Comparison of ENCODE assay signal across 1 cellular context in the genomic region with DNA sequence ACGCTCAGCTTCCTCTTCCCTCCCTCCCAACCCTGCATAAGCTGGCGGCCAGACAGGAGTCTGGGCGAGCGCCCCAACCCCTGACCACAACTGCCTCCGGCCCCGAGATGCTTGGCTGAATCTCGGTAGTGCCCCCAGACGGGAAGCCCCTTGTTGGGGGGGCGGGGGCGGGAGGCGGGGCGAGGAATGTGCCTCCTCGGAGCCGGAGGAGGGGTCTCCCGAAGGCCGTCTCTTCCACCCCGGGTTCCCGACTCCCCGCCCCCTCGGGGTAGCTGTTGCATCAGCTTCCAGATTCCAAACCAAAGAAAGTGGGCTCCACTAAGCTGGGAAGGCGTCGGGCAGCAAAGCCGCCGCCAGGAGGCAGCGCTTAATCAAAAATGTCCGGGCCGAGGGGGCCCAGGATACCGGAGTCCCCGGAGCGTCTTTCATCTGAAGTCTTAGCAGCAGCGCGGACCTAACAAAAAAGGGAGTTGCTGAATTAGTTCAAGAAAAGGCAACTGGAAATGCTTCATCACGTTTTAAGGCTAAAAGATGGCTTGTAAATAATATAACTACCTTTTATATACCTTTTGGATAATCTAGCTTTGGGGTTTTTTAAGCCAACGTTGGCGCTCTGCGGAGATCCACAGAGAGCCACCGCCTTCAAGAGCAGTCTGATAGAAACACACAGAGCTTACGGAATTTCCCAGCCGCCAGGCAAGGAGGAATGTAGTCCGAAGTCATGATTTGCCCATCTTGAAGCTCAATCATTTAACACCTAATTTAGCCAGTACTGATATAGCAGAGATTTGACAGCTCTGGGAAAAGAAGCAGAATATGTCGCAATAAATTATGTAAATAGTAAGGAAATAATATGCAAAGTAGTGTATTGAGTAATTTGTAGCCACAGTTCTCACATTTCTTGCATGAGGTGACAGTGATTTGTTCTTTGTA.
TF ChIP-seq lines count a peak whose summit lies in the region.

No MANE protein-coding gene starts in this region.

TF ChIP-seq in HepG2, 621 proteins besides CTCF, POLR2A, EP300 and RAD21 (continued from another document and continues in another):
- TF ChIP-seq, protein P1, sequence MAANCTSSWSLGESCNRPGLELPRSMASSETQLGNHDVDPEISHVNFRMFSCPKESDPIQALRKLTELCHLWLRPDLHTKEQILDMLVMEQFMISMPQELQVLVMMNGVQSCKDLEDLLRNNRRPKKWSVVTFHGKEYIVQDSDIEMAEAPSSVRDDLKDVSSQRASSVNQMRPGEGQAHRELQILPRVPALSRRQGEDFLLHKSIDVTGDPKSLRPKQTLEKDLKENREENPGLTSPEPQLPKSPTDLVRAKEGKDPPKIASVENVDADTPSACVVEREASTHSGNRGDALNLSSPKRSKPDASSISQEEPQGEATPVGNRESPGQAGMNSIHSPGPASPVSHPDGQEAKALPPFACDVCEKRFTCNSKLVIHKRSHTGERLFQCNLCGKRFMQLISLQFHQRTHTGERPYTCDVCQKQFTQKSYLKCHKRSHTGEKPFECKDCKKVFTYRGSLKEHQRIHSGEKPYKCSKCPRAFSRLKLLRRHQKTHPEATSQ (CRISPR knock-in tag; IDR thresholded peaks at IDR 0.05; ENCODE audit: borderline replicate concordance) = no peak
- TF ChIP-seq ZNF501 (CRISPR knock-in tag; IDR thresholded peaks at IDR 0.05) = peak; percentile 59; the same call in 1 of the 2 replicates
- TF ChIP-seq, protein P2, sequence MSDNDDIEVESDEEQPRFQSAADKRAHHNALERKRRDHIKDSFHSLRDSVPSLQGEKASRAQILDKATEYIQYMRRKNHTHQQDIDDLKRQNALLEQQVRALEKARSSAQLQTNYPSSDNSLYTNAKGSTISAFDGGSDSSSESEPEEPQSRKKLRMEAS (IDR thresholded peaks at IDR 0.05) = no peak
- peak; percentile 69; the same call in 1 of the 2 replicates for TF ChIP-seq MIER3 (CRISPR knock-in tag; IDR thresholded peaks at IDR 0.05; ENCODE audit: borderline replicate concordance)
- TF ChIP-seq, protein P3, sequence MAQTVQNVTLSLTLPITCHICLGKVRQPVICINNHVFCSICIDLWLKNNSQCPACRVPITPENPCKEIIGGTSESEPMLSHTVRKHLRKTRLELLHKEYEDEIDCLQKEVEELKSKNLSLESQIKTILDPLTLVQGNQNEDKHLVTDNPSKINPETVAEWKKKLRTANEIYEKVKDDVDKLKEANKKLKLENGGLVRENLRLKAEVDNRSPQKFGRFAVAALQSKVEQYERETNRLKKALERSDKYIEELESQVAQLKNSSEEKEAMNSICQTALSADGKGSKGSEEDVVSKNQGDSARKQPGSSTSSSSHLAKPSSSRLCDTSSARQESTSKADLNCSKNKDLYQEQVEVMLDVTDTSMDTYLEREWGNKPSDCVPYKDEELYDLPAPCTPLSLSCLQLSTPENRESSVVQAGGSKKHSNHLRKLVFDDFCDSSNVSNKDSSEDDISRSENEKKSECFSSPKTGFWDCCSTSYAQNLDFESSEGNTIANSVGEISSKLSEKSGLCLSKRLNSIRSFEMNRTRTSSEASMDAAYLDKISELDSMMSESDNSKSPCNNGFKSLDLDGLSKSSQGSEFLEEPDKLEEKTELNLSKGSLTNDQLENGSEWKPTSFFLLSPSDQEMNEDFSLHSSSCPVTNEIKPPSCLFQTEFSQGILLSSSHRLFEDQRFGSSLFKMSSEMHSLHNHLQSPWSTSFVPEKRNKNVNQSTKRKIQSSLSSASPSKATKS (CRISPR knock-in tag; IDR thresholded peaks at IDR 0.05) = no peak
- peak; percentile 11; the same call in 1 of the 2 replicates for TF ChIP-seq ONECUT2 (CRISPR knock-in tag; IDR thresholded peaks at IDR 0.05)
- no peak for TF ChIP-seq ZNF3 (CRISPR knock-in tag; IDR thresholded peaks at IDR 0.05)
- TF ChIP-seq MYC (CRISPR knock-in tag; IDR thresholded peaks at IDR 0.05; ENCODE audit: borderline replicate concordance) = no peak; the same call in 1 of the 2 replicates
- TF ChIP-seq, protein P4, sequence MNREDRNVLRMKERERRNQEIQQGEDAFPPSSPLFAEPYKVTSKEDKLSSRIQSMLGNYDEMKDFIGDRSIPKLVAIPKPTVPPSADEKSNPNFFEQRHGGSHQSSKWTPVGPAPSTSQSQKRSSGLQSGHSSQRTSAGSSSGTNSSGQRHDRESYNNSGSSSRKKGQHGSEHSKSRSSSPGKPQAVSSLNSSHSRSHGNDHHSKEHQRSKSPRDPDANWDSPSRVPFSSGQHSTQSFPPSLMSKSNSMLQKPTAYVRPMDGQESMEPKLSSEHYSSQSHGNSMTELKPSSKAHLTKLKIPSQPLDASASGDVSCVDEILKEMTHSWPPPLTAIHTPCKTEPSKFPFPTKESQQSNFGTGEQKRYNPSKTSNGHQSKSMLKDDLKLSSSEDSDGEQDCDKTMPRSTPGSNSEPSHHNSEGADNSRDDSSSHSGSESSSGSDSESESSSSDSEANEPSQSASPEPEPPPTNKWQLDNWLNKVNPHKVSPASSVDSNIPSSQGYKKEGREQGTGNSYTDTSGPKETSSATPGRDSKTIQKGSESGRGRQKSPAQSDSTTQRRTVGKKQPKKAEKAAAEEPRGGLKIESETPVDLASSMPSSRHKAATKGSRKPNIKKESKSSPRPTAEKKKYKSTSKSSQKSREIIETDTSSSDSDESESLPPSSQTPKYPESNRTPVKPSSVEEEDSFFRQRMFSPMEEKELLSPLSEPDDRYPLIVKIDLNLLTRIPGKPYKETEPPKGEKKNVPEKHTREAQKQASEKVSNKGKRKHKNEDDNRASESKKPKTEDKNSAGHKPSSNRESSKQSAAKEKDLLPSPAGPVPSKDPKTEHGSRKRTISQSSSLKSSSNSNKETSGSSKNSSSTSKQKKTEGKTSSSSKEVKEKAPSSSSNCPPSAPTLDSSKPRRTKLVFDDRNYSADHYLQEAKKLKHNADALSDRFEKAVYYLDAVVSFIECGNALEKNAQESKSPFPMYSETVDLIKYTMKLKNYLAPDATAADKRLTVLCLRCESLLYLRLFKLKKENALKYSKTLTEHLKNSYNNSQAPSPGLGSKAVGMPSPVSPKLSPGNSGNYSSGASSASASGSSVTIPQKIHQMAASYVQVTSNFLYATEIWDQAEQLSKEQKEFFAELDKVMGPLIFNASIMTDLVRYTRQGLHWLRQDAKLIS (CRISPR knock-in tag; IDR thresholded peaks at IDR 0.05) = no peak
- no peak for TF ChIP-seq PCBP1 (IDR thresholded peaks at IDR 0.05; ENCODE audit: borderline replicate concordance, low read depth, low read length)
- no peak for TF ChIP-seq ZSCAN21 (CRISPR knock-in tag; IDR thresholded peaks at IDR 0.05; ENCODE audit: borderline replicate concordance)
- TF ChIP-seq, protein P5, sequence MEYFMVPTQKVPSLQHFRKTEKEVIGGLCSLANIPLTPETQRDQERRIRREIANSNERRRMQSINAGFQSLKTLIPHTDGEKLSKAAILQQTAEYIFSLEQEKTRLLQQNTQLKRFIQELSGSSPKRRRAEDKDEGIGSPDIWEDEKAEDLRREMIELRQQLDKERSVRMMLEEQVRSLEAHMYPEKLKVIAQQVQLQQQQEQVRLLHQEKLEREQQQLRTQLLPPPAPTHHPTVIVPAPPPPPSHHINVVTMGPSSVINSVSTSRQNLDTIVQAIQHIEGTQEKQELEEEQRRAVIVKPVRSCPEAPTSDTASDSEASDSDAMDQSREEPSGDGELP (IDR thresholded peaks at IDR 0.05; ENCODE audit: borderline replicate concordance, low read depth) = 0 out of 2 replicates have a peak, but pooled peaks have one; percentile 30
- TF ChIP-seq ZKSCAN8 (CRISPR knock-in tag; IDR thresholded peaks at IDR 0.05; ENCODE audit: borderline replicate concordance) = peak; percentile 76; the same call in 1 of the 2 replicates
- no peak for TF ChIP-seq CREM (IDR thresholded peaks at IDR 0.05)
- no peak for TF ChIP-seq CREM (CRISPR knock-in tag; IDR thresholded peaks at IDR 0.05)
- no peak for TF ChIP-seq ZNF326 (CRISPR knock-in tag; IDR thresholded peaks at IDR 0.05; ENCODE audit: borderline replicate concordance)
- TF ChIP-seq RBM22 (optimal IDR thresholded peaks at IDR 0.05; ENCODE audit: low read length) = no peak
- no peak for TF ChIP-seq ZNF296 (CRISPR knock-in tag; conservative IDR thresholded peaks at IDR 0.05)
- no peak for TF ChIP-seq ZNF20 (CRISPR knock-in tag; IDR thresholded peaks at IDR 0.05)
- TF ChIP-seq ZNF367 (CRISPR knock-in tag; IDR thresholded peaks at IDR 0.05; ENCODE audit: borderline replicate concordance) = no peak
- no peak for TF ChIP-seq SP4 (CRISPR knock-in tag; IDR thresholded peaks at IDR 0.05)
- TF ChIP-seq MTF2 (CRISPR knock-in tag; IDR thresholded peaks at IDR 0.05; ENCODE audit: borderline replicate concordance) = no peak
- TF ChIP-seq KDM6A (CRISPR knock-in tag; IDR thresholded peaks at IDR 0.05; ENCODE audit: low read depth) = no peak
- no peak for TF ChIP-seq ZNF839 (CRISPR knock-in tag; IDR thresholded peaks at IDR 0.05; ENCODE audit: borderline replicate concordance)
- no peak for TF ChIP-seq EEA1 (CRISPR knock-in tag; IDR thresholded peaks at IDR 0.05; ENCODE audit: borderline replicate concordance)
- no peak for TF ChIP-seq ZNF550 (CRISPR knock-in tag; IDR thresholded peaks at IDR 0.05; ENCODE audit: borderline replicate concordance)
- TF ChIP-seq MZF1 (CRISPR knock-in tag; IDR thresholded peaks at IDR 0.05; ENCODE audit: borderline replicate concordance) = no peak
- TF ChIP-seq ZC3H4 (CRISPR knock-in tag; IDR thresholded peaks at IDR 0.05; ENCODE audit: borderline replicate concordance) = no peak
- TF ChIP-seq ZSCAN22 (CRISPR knock-in tag; IDR thresholded peaks at IDR 0.05) = no peak
- TF ChIP-seq NKX3-1 (CRISPR knock-in tag; IDR thresholded peaks at IDR 0.05) = no peak
- no peak for TF ChIP-seq ZNF230 (CRISPR knock-in tag; IDR thresholded peaks at IDR 0.05)
- TF ChIP-seq ZNF720 (CRISPR knock-in tag; IDR thresholded peaks at IDR 0.05) = no peak
- no peak for TF ChIP-seq JDP2 (CRISPR knock-in tag; IDR thresholded peaks at IDR 0.05; ENCODE audit: borderline replicate concordance)
- TF ChIP-seq, protein P6, sequence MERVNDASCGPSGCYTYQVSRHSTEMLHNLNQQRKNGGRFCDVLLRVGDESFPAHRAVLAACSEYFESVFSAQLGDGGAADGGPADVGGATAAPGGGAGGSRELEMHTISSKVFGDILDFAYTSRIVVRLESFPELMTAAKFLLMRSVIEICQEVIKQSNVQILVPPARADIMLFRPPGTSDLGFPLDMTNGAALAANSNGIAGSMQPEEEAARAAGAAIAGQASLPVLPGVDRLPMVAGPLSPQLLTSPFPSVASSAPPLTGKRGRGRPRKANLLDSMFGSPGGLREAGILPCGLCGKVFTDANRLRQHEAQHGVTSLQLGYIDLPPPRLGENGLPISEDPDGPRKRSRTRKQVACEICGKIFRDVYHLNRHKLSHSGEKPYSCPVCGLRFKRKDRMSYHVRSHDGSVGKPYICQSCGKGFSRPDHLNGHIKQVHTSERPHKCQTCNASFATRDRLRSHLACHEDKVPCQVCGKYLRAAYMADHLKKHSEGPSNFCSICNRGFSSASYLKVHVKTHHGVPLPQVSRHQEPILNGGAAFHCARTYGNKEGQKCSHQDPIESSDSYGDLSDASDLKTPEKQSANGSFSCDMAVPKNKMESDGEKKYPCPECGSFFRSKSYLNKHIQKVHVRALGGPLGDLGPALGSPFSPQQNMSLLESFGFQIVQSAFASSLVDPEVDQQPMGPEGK (CRISPR knock-in tag; IDR thresholded peaks at IDR 0.05) = peak; percentile 93
- TF ChIP-seq, protein P7, sequence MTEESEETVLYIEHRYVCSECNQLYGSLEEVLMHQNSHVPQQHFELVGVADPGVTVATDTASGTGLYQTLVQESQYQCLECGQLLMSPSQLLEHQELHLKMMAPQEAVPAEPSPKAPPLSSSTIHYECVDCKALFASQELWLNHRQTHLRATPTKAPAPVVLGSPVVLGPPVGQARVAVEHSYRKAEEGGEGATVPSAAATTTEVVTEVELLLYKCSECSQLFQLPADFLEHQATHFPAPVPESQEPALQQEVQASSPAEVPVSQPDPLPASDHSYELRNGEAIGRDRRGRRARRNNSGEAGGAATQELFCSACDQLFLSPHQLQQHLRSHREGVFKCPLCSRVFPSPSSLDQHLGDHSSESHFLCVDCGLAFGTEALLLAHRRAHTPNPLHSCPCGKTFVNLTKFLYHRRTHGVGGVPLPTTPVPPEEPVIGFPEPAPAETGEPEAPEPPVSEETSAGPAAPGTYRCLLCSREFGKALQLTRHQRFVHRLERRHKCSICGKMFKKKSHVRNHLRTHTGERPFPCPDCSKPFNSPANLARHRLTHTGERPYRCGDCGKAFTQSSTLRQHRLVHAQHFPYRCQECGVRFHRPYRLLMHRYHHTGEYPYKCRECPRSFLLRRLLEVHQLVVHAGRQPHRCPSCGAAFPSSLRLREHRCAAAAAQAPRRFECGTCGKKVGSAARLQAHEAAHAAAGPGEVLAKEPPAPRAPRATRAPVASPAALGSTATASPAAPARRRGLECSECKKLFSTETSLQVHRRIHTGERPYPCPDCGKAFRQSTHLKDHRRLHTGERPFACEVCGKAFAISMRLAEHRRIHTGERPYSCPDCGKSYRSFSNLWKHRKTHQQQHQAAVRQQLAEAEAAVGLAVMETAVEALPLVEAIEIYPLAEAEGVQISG (CRISPR knock-in tag; IDR thresholded peaks at IDR 0.05) = peak; percentile 59; the same call in 1 of the 2 replicates
- peak; percentile 46 for TF ChIP-seq SAP130 (CRISPR knock-in tag; IDR thresholded peaks at IDR 0.05; ENCODE audit: low read depth)
- no peak for TF ChIP-seq ADNP (CRISPR knock-in tag; IDR thresholded peaks at IDR 0.05)
- TF ChIP-seq RCOR2 (CRISPR knock-in tag; IDR thresholded peaks at IDR 0.05) = peak; percentile 66
- TF ChIP-seq GATAD2A (CRISPR knock-in tag; IDR thresholded peaks at IDR 0.05) = peak; percentile 80
- TF ChIP-seq, protein P8, sequence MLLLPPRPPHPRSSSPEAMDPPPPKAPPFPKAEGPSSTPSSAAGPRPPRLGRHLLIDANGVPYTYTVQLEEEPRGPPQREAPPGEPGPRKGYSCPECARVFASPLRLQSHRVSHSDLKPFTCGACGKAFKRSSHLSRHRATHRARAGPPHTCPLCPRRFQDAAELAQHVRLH (CRISPR knock-in tag; IDR thresholded peaks at IDR 0.05; ENCODE audit: borderline replicate concordance, low read depth) = peak; percentile 92; the same call in 1 of the 2 replicates
- TF ChIP-seq, protein P9, sequence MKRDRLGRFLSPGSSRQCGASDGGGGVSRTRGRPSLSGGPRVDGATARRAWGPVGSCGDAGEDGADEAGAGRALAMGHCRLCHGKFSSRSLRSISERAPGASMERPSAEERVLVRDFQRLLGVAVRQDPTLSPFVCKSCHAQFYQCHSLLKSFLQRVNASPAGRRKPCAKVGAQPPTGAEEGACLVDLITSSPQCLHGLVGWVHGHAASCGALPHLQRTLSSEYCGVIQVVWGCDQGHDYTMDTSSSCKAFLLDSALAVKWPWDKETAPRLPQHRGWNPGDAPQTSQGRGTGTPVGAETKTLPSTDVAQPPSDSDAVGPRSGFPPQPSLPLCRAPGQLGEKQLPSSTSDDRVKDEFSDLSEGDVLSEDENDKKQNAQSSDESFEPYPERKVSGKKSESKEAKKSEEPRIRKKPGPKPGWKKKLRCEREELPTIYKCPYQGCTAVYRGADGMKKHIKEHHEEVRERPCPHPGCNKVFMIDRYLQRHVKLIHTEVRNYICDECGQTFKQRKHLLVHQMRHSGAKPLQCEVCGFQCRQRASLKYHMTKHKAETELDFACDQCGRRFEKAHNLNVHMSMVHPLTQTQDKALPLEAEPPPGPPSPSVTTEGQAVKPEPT (CRISPR knock-in tag; IDR thresholded peaks at IDR 0.05; ENCODE audit: low read depth) = no peak
- no peak for TF ChIP-seq SYNCRIP (IDR thresholded peaks at IDR 0.05; ENCODE audit: insufficient read depth, low read depth, low read length)
- TF ChIP-seq KAT8 (CRISPR knock-in tag; IDR thresholded peaks at IDR 0.05) = peak; percentile 89
- TF ChIP-seq PAF1 (CRISPR knock-in tag; IDR thresholded peaks at IDR 0.05) = no peak
- TF ChIP-seq ZNF207 (IDR thresholded peaks at IDR 0.05; ENCODE audit: borderline replicate concordance) = no peak
- TF ChIP-seq NFE2L2 (IDR thresholded peaks at IDR 0.05; ENCODE audit: low read length) = no peak
- no peak for TF ChIP-seq ZEB1 (IDR thresholded peaks at IDR 0.05; ENCODE audit: insufficient replicate concordance, low read depth)
- 0 out of 2 replicates have a peak, but pooled peaks have one; percentile 67 for TF ChIP-seq ZMAT3 (CRISPR knock-in tag; conservative IDR thresholded peaks at IDR 0.05)
- peak; percentile 43 for TF ChIP-seq MED8 (CRISPR knock-in tag; IDR thresholded peaks at IDR 0.05; ENCODE audit: insufficient replicate concordance)
